ENCODE assay signal across 17 cellular contexts in the genomic region with DNA sequence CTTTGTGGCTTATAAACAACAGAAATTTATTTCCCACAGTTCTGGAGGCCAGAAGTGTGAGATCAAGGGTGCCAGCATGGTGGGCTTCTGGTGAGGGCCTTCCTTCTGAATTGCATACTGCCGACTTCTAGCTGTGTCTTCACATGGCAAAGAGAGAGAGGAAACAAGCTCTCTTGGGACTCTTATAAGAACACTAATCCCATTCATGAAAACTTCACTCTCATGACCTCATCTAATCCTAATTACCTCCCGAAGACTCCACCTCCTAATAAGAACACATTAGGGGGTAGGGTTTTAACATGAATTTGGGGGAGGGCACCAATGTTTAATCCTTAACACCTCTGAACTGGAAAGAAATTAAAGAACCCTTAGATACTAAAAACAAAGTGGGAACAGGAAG.
DNase-seq lines count a peak whose midpoint lies in the region; TF ChIP-seq lines count a peak whose summit lies in the region.
"Had no signal": no experiment of that assay in that cellular context is flagged by ENCODE, and none has a peak within 500 bp of the region (broad histone marks: within the 10 kb centered on the region; RNA-seq: fewer than 3 reads in every experiment).

No MANE protein-coding gene starts in this region.

- H3K27ac Mint-ChIP-seq in endodermal cell (peak overlapping the region; percentile 89), neural progenitor cell (no peak overlapping the region)
- H3K27ac Mint-ChIP-seq: B cell; CD4-positive, alpha-beta T cell had no signal

- H3K4me1 Mint-ChIP-seq in endodermal cell: peaks cover 33% of the 10 kb centered on the region
- H3K4me1 Mint-ChIP-seq in neural progenitor cell: peaks cover 17% of the 10 kb centered on the region
- H3K4me1 Mint-ChIP-seq: B cell had no signal

- H4K20me1 ChIP-seq in neural progenitor cell (ENCODE audit: low read depth): no peaks in the 10 kb centered on the region

- no peaks in the 10 kb centered on the region for H3K79me2 ChIP-seq in neural progenitor cell (ENCODE audit: low read depth)

- H3K4me2 ChIP-seq in neural progenitor cell: peak overlapping the region; percentile 63

- H3F3A ChIP-seq in neural progenitor cell (ENCODE audit: low read depth): peaks cover 24% of the 10 kb centered on the region

- H3K27me3 ChIP-seq in endodermal cell (ENCODE audit: control insufficient read depth, insufficient read depth, low read length, poor library complexity, severe bottlenecking): no peaks in the 10 kb centered on the region
- no peaks in the 10 kb centered on the region for H3K27me3 ChIP-seq in neural progenitor cell

- H3K4me3 ChIP-seq in endodermal cell (ENCODE audit: low read length) (no peak overlapping the region), neural progenitor cell (no peak overlapping the region)
- H3K4me3 ChIP-seq: GM12878, GM23248, HAP-1 had no signal

- H3K27ac ChIP-seq in endodermal cell (ENCODE audit: low read depth, low read length): no peak overlapping the region
- H3K27ac ChIP-seq in neural progenitor cell: peak overlapping the region; percentile 72
- H3K27ac ChIP-seq: GM23248 had no signal

- H3K27me3 Mint-ChIP-seq in endodermal cell (ENCODE audit: insufficient read depth) (no peaks in the 10 kb centered on the region), neural progenitor cell (ENCODE audit: insufficient read depth, low read depth) (peaks cover 5% of the 10 kb centered on the region)
- H3K27me3 Mint-ChIP-seq: B cell; CD4-positive, alpha-beta T cell had no signal

- H3K9ac ChIP-seq in endodermal cell (ENCODE audit: extremely low read depth, low read length, poor library complexity, severe bottlenecking) (no peak overlapping the region), neural progenitor cell (no peak overlapping the region)
- H3K9ac ChIP-seq: GM23248 had no signal

- peaks cover 24% of the 10 kb centered on the region for H3K9me3 Mint-ChIP-seq in endodermal cell
- H3K9me3 Mint-ChIP-seq in neural progenitor cell: peaks cover 22% of the 10 kb centered on the region

- H3K36me3 ChIP-seq in endodermal cell (ENCODE audit: control insufficient read depth, insufficient read depth, low read length): peaks cover 7% of the 10 kb centered on the region
- H3K36me3 ChIP-seq in neural progenitor cell: peaks cover 3% of the 10 kb centered on the region
- H3K36me3 ChIP-seq: HAP-1 had no signal

- H3K9me3 ChIP-seq in endodermal cell (ENCODE audit: control insufficient read depth, low read length) (peaks cover 18% of the 10 kb centered on the region), neural progenitor cell (ENCODE audit: low read depth) (no peaks in the 10 kb centered on the region)
- H3K9me3 ChIP-seq: HAP-1 had no signal

- no peak overlapping the region for H2AFZ ChIP-seq in neural progenitor cell (replicated peaks)
- H2AFZ ChIP-seq: GM23248 had no signal

- H3K4me1 ChIP-seq in endodermal cell (ENCODE audit: control insufficient read depth, insufficient read depth, low read length) (peaks cover 8% of the 10 kb centered on the region), neural progenitor cell (peaks cover 33% of the 10 kb centered on the region)
- H3K4me1 ChIP-seq: HAP-1 had no signal

- peak overlapping the region; percentile 23 for H3K4me3 Mint-ChIP-seq in endodermal cell
- no peak overlapping the region for H3K4me3 Mint-ChIP-seq in neural progenitor cell
- H3K4me3 Mint-ChIP-seq: B cell; CD4-positive, alpha-beta T cell had no signal

- H3K36me3 Mint-ChIP-seq in endodermal cell (ENCODE audit: low read depth) (peaks cover 37% of the 10 kb centered on the region), neural progenitor cell (peaks cover 24% of the 10 kb centered on the region)

- TF ChIP-seq CTCF in endodermal cell (conservative IDR thresholded peaks at IDR 0.05) (no peak), neural progenitor cell (IDR thresholded peaks at IDR 0.05) (no peak)

- 53 to 80% methylated on average over 1 of the region's 2 CpGs for WGBS in endodermal cell (ENCODE audit: insufficient coverage in 1 of 2, insufficient read length in 1 of 2), 2 experiments

- DNase-seq in NCI-H82 (lab: John Stamatoyannopoulos, UW) (peak; percentile 64), NCI-H82 treated with DMSO at 0.1 percent for 48 hours (lab: John Stamatoyannopoulos, UW; ENCODE audit: unreplicated experiment) (no peak), endodermal cell (no peak), neural progenitor cell (ENCODE audit: low spot score) (peak; percentile 67), DMS153 treated with DMSO at 0.1 percent for 48 hours (lab: John Stamatoyannopoulos, UW; ENCODE audit: unreplicated experiment) (no peak), GOT3 (lab: John Stamatoyannopoulos, UW) (no peak)
- no peak for DNase-seq in stimulated activated CD4-positive, alpha-beta T cell treated with anti-CD3 and anti-CD28 coated beads, Interleukin-2, amount 100 ng/mL, for 24 hours
- DNase-seq: 8988T; C1 segment of cervical spinal cord; Calu3; CD4-positive, alpha-beta T cell; DMS 273 treated with DMSO at 0.1 percent for 48 hours; DMS79; GM23248 had no signal

Comparison
In these comparisons a context has a peak if more than half of its experiments do, and no peak if none do; other contexts are left out.
1. DNase-seq: peak in NCI-H82 (single experiment) and neural progenitor cell (single experiment); none in NCI-H82 treated with DMSO at 0.1 percent for 48 hours (single experiment), endodermal cell (single experiment), DMS153 treated with DMSO at 0.1 percent for 48 hours (single experiment), GOT3 (single experiment) and stimulated activated CD4-positive, alpha-beta T cell treated with anti-CD3 and anti-CD28 coated beads, Interleukin-2, amount 100 ng/mL, for 24 hours (0 of 2).